19 cellular contexts compared by ENCODE assay signal in the genomic region with DNA sequence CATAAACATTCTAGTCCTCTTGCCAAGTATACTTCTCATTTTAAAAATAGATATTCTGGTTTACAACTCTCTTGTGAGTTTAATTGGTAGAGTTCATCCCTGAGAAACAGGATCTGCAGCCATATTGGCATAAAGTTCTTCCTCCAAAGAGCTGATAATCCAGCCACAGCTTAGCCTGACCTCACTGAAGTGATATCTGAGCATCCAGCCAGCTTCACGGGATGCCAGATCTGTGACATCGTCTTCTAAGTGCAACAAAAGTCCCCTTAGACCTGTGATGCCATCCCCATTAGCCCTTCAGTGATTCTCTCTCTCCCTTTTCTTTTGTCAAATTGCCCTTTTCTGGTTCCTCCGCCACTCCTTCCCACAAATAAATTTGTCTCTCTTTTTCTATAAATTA.
"Had no signal": no experiment of that assay in that cellular context is flagged by ENCODE, and none has a peak within 500 bp of the region (broad histone marks: within the 10 kb centered on the region; RNA-seq: fewer than 3 reads in every experiment).

No MANE protein-coding gene starts in this region.

- ATAC-seq: activated CD8-positive, alpha-beta T cell treated with anti-CD3 and anti-CD28 coated beads for 36 hours; mucosa of descending colon; naive thymus-derived CD4-positive, alpha-beta T cell; stimulated activated memory B cell treated with anti-CD40 and anti-IgM and Interleukin-4, amounts not matched to agents 10 μg/mL and 1 μg/mL and 100 μg/mL, for 72 hours had no signal

- H3K27ac ChIP-seq: brain microvascular endothelial cell, epithelial cell of prostate, sigmoid colon, spleen, testis had no signal

- H3K9me3 ChIP-seq: mucosa of descending colon, sigmoid colon, spleen, testis had no signal

- H3K27me3 ChIP-seq: brain microvascular endothelial cell, sigmoid colon, spleen, testis had no signal

- H3K36me3 ChIP-seq: brain microvascular endothelial cell, sigmoid colon, spleen had no signal

- H3K4me3 ChIP-seq: mucosa of descending colon, sigmoid colon, spleen, testis had no signal

- DNase-seq: activated CD4-positive, alpha-beta T cell treated with anti-CD3 and anti-CD28 coated beads for 48 hours; activated CD4-positive, CD25-positive, alpha-beta regulatory T cell; activated CD8-positive, alpha-beta T cell treated with anti-CD3 and anti-CD28 coated beads for 36 hours; activated naive CD4-positive, alpha-beta T cell treated with anti-CD3 and anti-CD28 coated beads for 36 hours; activated T-cell treated with anti-CD3 and anti-CD28 coated beads, Interleukin-2, amount 50 U/mL, for 24 hours; brain microvascular endothelial cell; central memory CD4-positive, alpha-beta T cell; endodermal cell; foreskin melanocyte; kidney glomerular epithelial cell; mucosa of descending colon; naive thymus-derived CD4-positive, alpha-beta T cell; posterior cingulate gyrus; sigmoid colon; spleen; stimulated activated CD4-positive, alpha-beta T cell treated with anti-CD3 and anti-CD28 coated beads, Interleukin-4, amount 100 ng/mL, for 4 hours; testis had no signal

- H3K4me1 ChIP-seq: sigmoid colon, spleen, testis had no signal
